ENCODE assay signal across 32 cellular contexts in the genomic region with DNA sequence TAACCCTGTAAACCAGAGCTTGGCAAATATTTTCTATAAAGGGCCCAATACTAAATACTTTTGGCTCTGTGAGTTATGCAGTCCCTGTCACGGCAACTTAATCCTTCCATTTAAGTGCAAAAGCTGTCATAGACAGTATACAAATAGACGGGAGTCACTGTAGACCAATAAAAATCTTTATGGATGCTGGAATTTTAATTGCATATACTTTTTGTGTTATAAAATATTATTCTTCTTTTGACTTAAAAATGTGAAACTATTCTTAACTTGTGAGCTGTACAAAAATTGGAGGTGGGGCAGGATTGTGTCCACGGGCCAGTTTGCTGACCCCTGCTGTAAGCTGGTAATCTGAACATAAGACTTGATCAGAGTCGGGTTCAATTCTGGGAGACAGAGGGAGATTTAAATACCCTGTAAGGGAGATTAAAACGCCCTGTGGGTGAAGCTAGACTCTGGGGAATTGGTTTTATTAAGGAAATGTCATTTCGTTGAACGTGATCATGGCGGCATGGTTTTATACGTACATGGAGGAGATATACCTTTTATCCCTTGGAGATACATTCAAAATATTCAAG. TPM values are rescaled to one million over a fixed set of nuclear protein-coding genes. Genes with fewer than 3 reads are reported as not detected.
"Had no signal": no experiment of that assay in that cellular context is flagged by ENCODE, and none has a peak within 500 bp of the region (broad histone marks: within the 10 kb centered on the region; RNA-seq: fewer than 3 reads in every experiment).

No MANE protein-coding gene starts in this region.

- H3K27me3 ChIP-seq: brain microvascular endothelial cell had no signal

- DNase-seq: activated B cell treated with CpG ODN at 0.5 μM for 24 hours; activated CD4-positive, alpha-beta memory T cell treated with anti-CD3 and anti-CD28 coated beads for 36 hours; activated CD4-positive, alpha-beta T cell treated with anti-CD3 and anti-CD28 coated beads for 4 hours; activated CD4-positive, alpha-beta T cell treated with anti-CD3 and anti-CD28 coated beads, Interleukin-2, amount 10 ng/mL, durations not matched to agents 24 days and 14 days; activated CD4-positive, alpha-beta T cell treated with anti-CD3 and anti-CD28 coated beads, Interleukin-2, amount 50 U/mL, for 1 hour; activated CD4-positive, alpha-beta T cell treated with anti-CD3 and anti-CD28 coated beads, Interleukin-2, amount 50 U/mL, for 4 hours; activated CD4-positive, CD25-positive, alpha-beta regulatory T cell treated with anti-CD3 and anti-CD28 coated beads, Interleukin-2, amount 50 U/mL, for 72 hours; activated CD8-positive, alpha-beta memory T cell treated with anti-CD3 and anti-CD28 coated beads, Interleukin-2, amount 50 U/mL, for 48 hours; activated CD8-positive, alpha-beta T cell treated with anti-CD3 and anti-CD28 coated beads for 36 hours; activated gamma-delta T cell; activated naive CD4-positive, alpha-beta T cell treated with anti-CD3 and anti-CD28 coated beads, Interleukin-2, amount 10 ng/mL, durations not matched to agents 7 days and 5 days; activated naive CD4-positive, alpha-beta T cell treated with Interleukin-2 at 50 U/mL for 16 hours; activated naive CD8-positive, alpha-beta T cell treated with anti-CD3 and anti-CD28 coated beads for 36 hours; activated T-cell treated with anti-CD3 and anti-CD28 coated beads, Interleukin-2, amount 50 U/mL, for 24 hours; activated T-cell treated with anti-CD3 and anti-CD28 coated beads, Interleukin-2, amount 50 U/mL, for 48 hours; adrenal gland; amniotic stem cell; aorta; body of pancreas; brain microvascular endothelial cell; central memory CD4-positive, alpha-beta T cell; T-cell; T-helper 2 cell; T-helper 9 cell had no signal

- H3K4me3 ChIP-seq: adrenal gland, body of pancreas, breast epithelium had no signal

- ATAC-seq: activated CD8-positive, alpha-beta T cell treated with anti-CD3 and anti-CD28 coated beads for 36 hours; activated naive CD4-positive, alpha-beta T cell treated with anti-CD3 and anti-CD28 coated beads, Interleukin-2, amount 50 U/mL, for 72 hours; body of pancreas; T-cell had no signal

- H3K4me1 ChIP-seq: adrenal gland, body of pancreas, breast epithelium had no signal

- H3K36me3 ChIP-seq: adrenal gland, brain microvascular endothelial cell, breast epithelium had no signal

- H3K9me3 ChIP-seq: adrenal gland, body of pancreas had no signal

- H3K27ac ChIP-seq: adrenal gland, body of pancreas, brain microvascular endothelial cell, breast epithelium, VCaP had no signal

- FAIRE-seq: astrocyte, colon, TTC549 had no signal

RNA-seq across cellular contexts. Expression of a gene that starts 21.7 kb away (rescaled TPM):
- total RNA-seq: astrocyte, cerebellum had no signal

RNA-seq across cellular contexts. Expression of a gene that starts 57.3 kb away (rescaled TPM):
- total RNA-seq: body of pancreas, breast epithelium, cardiac septum, cerebellum had no signal
- polyA plus RNA-seq: aorta had no signal
